Comparison of ENCODE assay signal across 8 cellular contexts in genomic region chr3:98573231-98573728, GRCh38. TPM values are rescaled to one million over a fixed set of nuclear protein-coding genes. Genes with fewer than 3 reads are reported as not detected.
DNase-seq lines count a peak whose midpoint lies in the region; ATAC-seq and TF ChIP-seq lines count a peak whose summit lies in the region.

No MANE protein-coding gene starts in this region.

- peak overlapping the region; percentile 11 to 96 (median 88) for H3K27ac Mint-ChIP-seq in CD4-positive, alpha-beta memory T cell
- peak overlapping the region; percentile 97 for H3K27ac Mint-ChIP-seq in T-helper 17 cell

- no peaks in the 10 kb centered on the region for H3K9me3 ChIP-seq in CD4-positive, alpha-beta memory T cell (ENCODE audit: control insufficient read depth in 1 of 2, low read length in 2 of 2)
- H3K9me3 ChIP-seq in T-helper 17 cell (ENCODE audit: control insufficient read depth, low read length, poor library complexity, severe bottlenecking) = no peaks in the 10 kb centered on the region

- H3K27ac ChIP-seq in CD4-positive, alpha-beta memory T cell (ENCODE audit: low read depth, low read length) = no peak overlapping the region

- no peaks in the 10 kb centered on the region for H3K27me3 Mint-ChIP-seq in CD4-positive, alpha-beta memory T cell
- no peaks in the 10 kb centered on the region for H3K27me3 Mint-ChIP-seq in T-helper 17 cell

- peak overlapping the region in 7 of 8 donors; percentile 7 to 70 (median 59) for H3K4me3 Mint-ChIP-seq in CD4-positive, alpha-beta memory T cell
- peak overlapping the region; percentile 82 for H3K4me3 Mint-ChIP-seq in T-helper 17 cell

- TF ChIP-seq CTCF in lower leg skin (IDR thresholded peaks at IDR 0.05) = no peak

- peaks cover 18 to 21% of the 10 kb centered on the region in 2 donors for H3K36me3 Mint-ChIP-seq in CD4-positive, alpha-beta memory T cell
- H3K36me3 Mint-ChIP-seq in T-helper 17 cell (ENCODE audit: low read depth) = peaks cover 12% of the 10 kb centered on the region

- peaks cover 21% of the 10 kb centered on the region for H3K4me1 ChIP-seq in CD4-positive, alpha-beta memory T cell (ENCODE audit: insufficient read depth, low read length)

- WGBS in lower leg skin, 2 donors = 7 to 19% methylated on average over 1 of the region's 1 CpG

- CTCF ChIA-PET in CD4-positive, alpha-beta memory T cell (lab: Charles Lee; ENCODE audit: partially characterized antibody) = interaction anchor here (0.9 to 3.8 kb wide), 30 partner anchors 10 to 550 kb away, joined by 3 to 52 read pairs (median 5); partner anchors contain the start of genes CLDND1 and CPOX

- no peak overlapping the region for H3K4me3 ChIP-seq in CD4-positive, alpha-beta memory T cell (ENCODE audit: low read length in 2 of 2)
- no peak overlapping the region for H3K4me3 ChIP-seq in lower leg skin (ENCODE audit: low read depth, poor library complexity, severe bottlenecking)

- DNase-seq in CD4-positive, alpha-beta memory T cell = peak in 4 of 5 donors; percentile 41 to 55 (median 50)
- no peak for DNase-seq in T-helper 17 cell
- peak; percentile 30 for DNase-seq in iris pigment epithelial cell (ENCODE audit: low read depth)
- DNase-seq in D341Med (ENCODE audit: low spot score) = no peak
- DNase-seq in lower leg skin (ENCODE audit: low spot score in 2 of 2) = no peak
- DNase-seq in stimulated activated CD4-positive, alpha-beta T cell treated with anti-CD3 and anti-CD28 coated beads, Interleukin-12 subunit alpha, Interleukin-12 subunit beta, amount 100 ng/mL, for 4 hours = no peak

- H3K4me1 Mint-ChIP-seq in CD4-positive, alpha-beta memory T cell = peaks cover 22 to 47% (median 36%) of the 10 kb centered on the region in 4 donors
- H3K4me1 Mint-ChIP-seq in T-helper 17 cell = peaks cover 24% of the 10 kb centered on the region

- H3K36me3 ChIP-seq in CD4-positive, alpha-beta memory T cell (ENCODE audit: insufficient read depth, low read length) = no peaks in the 10 kb centered on the region

- intact Hi-C loops in CD4-positive, alpha-beta memory T cell (cut with micrococcal nuclease) = loop anchor here (1.0 to 5.0 kb wide), 8 partner anchors 17 to 534 kb away; partner anchors contain the start of gene CLDND1
- intact Hi-C loops in lower leg skin (cut with DNase I; ENCODE audit: low total_unique reads) = no loop called here

- H3K27me3 ChIP-seq in CD4-positive, alpha-beta memory T cell (ENCODE audit: insufficient read depth, low read length) = no peaks in the 10 kb centered on the region

- ATAC-seq in GM18867 (IDR thresholded peaks at IDR 0.05; ENCODE audit: unreplicated experiment) (peak; percentile 70), HG03135 (IDR thresholded peaks at IDR 0.05; ENCODE audit: unreplicated experiment) (peak; percentile 64), T-helper 17 cell (peak; percentile 73)

- TF ChIP-seq POLR2A in lower leg skin (IDR thresholded peaks at IDR 0.05) = no peak

- H3K9me3 Mint-ChIP-seq in CD4-positive, alpha-beta memory T cell = peaks cover 0 to 3% (median 0%) of the 10 kb centered on the region in 8 donors

- POLR2A ChIA-PET in CD4-positive, alpha-beta memory T cell (lab: Charles Lee; ENCODE audit: partially characterized antibody) = interaction anchor here (0.6 to 5.1 kb wide), 9 partner anchors 10 to 66 kb away, joined by 3 to 72 read pairs (median 5); partner anchors contain the start of genes CLDND1, CPOX and GPR15

RNA-seq across cellular contexts. Expression of gene CPOX, which starts 20.1 kb away (rescaled TPM):
- total RNA-seq in CD4-positive, alpha-beta memory T cell = 10 to 100 TPM; 41.1 to 41.3 TPM
- polyA plus RNA-seq in CD4-positive, alpha-beta memory T cell = 1 to 10 TPM; 3.3 to 8.2 TPM
- total RNA-seq in T-helper 17 cell (10 to 100 TPM; 17.1 to 19.8 TPM), lower leg skin (10 to 100 TPM; 21.8 to 28.6 (median 25.0) TPM)

RNA-seq across cellular contexts. Expression of gene GPR15, which starts 41.5 kb away (rescaled TPM):
- total RNA-seq in CD4-positive, alpha-beta memory T cell = 10 to 100 TPM; 31.2 to 32.0 TPM
- 10 to 100 TPM; 12.9 to 14.2 TPM for polyA plus RNA-seq in CD4-positive, alpha-beta memory T cell
- total RNA-seq in T-helper 17 cell (100 to 1,000 TPM in 1 of 2 donors, 10 to 100 TPM in 1; 43.2 to 181 TPM), lower leg skin (not detected)

RNA-seq across cellular contexts. Expression of gene CLDND1, which starts 50.6 kb away (rescaled TPM):
- 100 to 1,000 TPM; 421 to 431 TPM for total RNA-seq in CD4-positive, alpha-beta memory T cell
- 100 to 1,000 TPM; 149 to 246 TPM for polyA plus RNA-seq in CD4-positive, alpha-beta memory T cell
- 100 to 1,000 TPM; 195 to 285 TPM for total RNA-seq in T-helper 17 cell
- 100 to 1,000 TPM; 118 to 323 (median 215) TPM for total RNA-seq in lower leg skin

Comparison
In these comparisons a context has a peak if more than half of its experiments do, and no peak if none do; other contexts are left out.
1. DNase-seq: peak in CD4-positive, alpha-beta memory T cell (4 of 5) and iris pigment epithelial cell (single experiment); none in T-helper 17 cell (0 of 3), D341Med (single experiment), lower leg skin (0 of 2) and stimulated activated CD4-positive, alpha-beta T cell treated with anti-CD3 and anti-CD28 coated beads, Interleukin-12 subunit alpha, Interleukin-12 subunit beta, amount 100 ng/mL, for 4 hours (single experiment).
2. RNA of gene GPR15, which starts 41.5 kb away (total RNA-seq): 43.2 to 181 TPM in T-helper 17 cell and 31.2 to 32.0 TPM in CD4-positive, alpha-beta memory T cell; not detected in lower leg skin; every median in the first group is over 10 times any median in the second.
3. Peak in every context shown above with its lines, with median percentiles within 50 percentile points of each other: ATAC-seq.